ENCODE assay signal across 1 cellular context in genomic region chr12:2959194-2959507, GRCh38.
TF ChIP-seq lines count a peak whose summit lies in the region.

Gene TEAD4 (plus strand): TSS chr12:2959397.

TF ChIP-seq in H1, 55 proteins besides CTCF, POLR2A, EP300 and RAD21 (continued from another document):
- peak in 1 of 2 experiments; percentile 13 for TF ChIP-seq BCL11A (IDR thresholded peaks at IDR 0.05; ENCODE audit: low read depth in 2 of 2, low read length in 2 of 2)
- TF ChIP-seq CBX8 (IDR thresholded peaks at IDR 0.05; ENCODE audit: borderline replicate concordance, low read depth, low read length), result no peak
- peak; percentile 100 for TF ChIP-seq TEAD4 (IDR thresholded peaks at IDR 0.05; ENCODE audit: low read depth, low read length)
- no peak for TF ChIP-seq CEBPB (IDR thresholded peaks at IDR 0.05; ENCODE audit: low read depth, low read length)
- TF ChIP-seq SRF (IDR thresholded peaks at IDR 0.05; ENCODE audit: low read depth, low read length), result no peak
- TF ChIP-seq POLR2AphosphoS5 (IDR thresholded peaks at IDR 0.05; ENCODE audit: low read depth, low read length), result peak; percentile 90
- TF ChIP-seq CBX5 (IDR thresholded peaks at IDR 0.05; ENCODE audit: low read depth, low read length), result no peak
- no peak for TF ChIP-seq ASH2L (IDR thresholded peaks at IDR 0.05; ENCODE audit: low read length)
- TF ChIP-seq RBBP5 (IDR thresholded peaks at IDR 0.05; ENCODE audit: borderline replicate concordance, low read depth, low read length), result peak; percentile 78; the same call in 1 of the 2 replicates
- peak; percentile 28 to 37; a peak in 1 of 4 replicates for TF ChIP-seq SIN3A (conservative IDR thresholded peaks at IDR 0.05 in 1 of 2, IDR thresholded peaks at IDR 0.05 in 1 of 2; ENCODE audit: low read depth in 1 of 2, low read length in 2 of 2)
- peak; percentile 48 for TF ChIP-seq TAF7 (optimal IDR thresholded peaks at IDR 0.05; ENCODE audit: borderline replicate concordance, low read depth, low read length)
- TF ChIP-seq BACH1 (IDR thresholded peaks at IDR 0.05; ENCODE audit: low read length), result peak; percentile 61
TF ChIP-seq in H1: peak in this region for 12.
